ENCODE assay signal across 1 cellular context in the genomic region with DNA sequence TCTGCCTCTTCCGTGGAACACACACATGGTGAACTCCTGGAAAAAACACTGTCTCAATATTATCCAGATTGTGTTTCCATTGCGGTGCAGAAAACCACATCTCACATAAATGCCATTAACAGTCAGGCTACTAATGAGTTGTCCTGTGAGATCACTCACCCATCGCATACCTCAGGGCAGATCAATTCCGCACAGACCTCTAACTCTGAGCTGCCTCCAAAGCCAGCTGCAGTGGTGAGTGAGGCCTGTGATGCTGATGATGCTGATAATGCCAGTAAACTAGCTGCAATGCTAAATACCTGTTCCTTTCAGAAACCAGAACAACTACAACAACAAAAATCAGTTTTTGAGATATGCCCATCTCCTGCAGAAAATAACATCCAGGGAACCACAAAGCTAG.
TF ChIP-seq lines count a peak whose summit lies in the region.

No MANE protein-coding gene starts in this region.

TF ChIP-seq in WTC11, 78 proteins besides CTCF, POLR2A, EP300 and RAD21 (continued from another document):
- TF ChIP-seq CDX4 (CRISPR knock-in tag; IDR thresholded peaks at IDR 0.05; ENCODE audit: borderline replicate concordance) (no peak), NR1H2 (CRISPR knock-in tag; IDR thresholded peaks at IDR 0.05) (no peak), TEAD4 (CRISPR knock-in tag; IDR thresholded peaks at IDR 0.05) (no peak), KAT7 (CRISPR knock-in tag; IDR thresholded peaks at IDR 0.05; ENCODE audit: borderline replicate concordance) (no peak), ZBTB21 (CRISPR knock-in tag; IDR thresholded peaks at IDR 0.05; ENCODE audit: borderline replicate concordance) (no peak), GTF2I (CRISPR knock-in tag; conservative IDR thresholded peaks at IDR 0.05) (no peak), MLX (CRISPR knock-in tag; IDR thresholded peaks at IDR 0.05) (no peak)
- TF ChIP-seq, protein P1, sequence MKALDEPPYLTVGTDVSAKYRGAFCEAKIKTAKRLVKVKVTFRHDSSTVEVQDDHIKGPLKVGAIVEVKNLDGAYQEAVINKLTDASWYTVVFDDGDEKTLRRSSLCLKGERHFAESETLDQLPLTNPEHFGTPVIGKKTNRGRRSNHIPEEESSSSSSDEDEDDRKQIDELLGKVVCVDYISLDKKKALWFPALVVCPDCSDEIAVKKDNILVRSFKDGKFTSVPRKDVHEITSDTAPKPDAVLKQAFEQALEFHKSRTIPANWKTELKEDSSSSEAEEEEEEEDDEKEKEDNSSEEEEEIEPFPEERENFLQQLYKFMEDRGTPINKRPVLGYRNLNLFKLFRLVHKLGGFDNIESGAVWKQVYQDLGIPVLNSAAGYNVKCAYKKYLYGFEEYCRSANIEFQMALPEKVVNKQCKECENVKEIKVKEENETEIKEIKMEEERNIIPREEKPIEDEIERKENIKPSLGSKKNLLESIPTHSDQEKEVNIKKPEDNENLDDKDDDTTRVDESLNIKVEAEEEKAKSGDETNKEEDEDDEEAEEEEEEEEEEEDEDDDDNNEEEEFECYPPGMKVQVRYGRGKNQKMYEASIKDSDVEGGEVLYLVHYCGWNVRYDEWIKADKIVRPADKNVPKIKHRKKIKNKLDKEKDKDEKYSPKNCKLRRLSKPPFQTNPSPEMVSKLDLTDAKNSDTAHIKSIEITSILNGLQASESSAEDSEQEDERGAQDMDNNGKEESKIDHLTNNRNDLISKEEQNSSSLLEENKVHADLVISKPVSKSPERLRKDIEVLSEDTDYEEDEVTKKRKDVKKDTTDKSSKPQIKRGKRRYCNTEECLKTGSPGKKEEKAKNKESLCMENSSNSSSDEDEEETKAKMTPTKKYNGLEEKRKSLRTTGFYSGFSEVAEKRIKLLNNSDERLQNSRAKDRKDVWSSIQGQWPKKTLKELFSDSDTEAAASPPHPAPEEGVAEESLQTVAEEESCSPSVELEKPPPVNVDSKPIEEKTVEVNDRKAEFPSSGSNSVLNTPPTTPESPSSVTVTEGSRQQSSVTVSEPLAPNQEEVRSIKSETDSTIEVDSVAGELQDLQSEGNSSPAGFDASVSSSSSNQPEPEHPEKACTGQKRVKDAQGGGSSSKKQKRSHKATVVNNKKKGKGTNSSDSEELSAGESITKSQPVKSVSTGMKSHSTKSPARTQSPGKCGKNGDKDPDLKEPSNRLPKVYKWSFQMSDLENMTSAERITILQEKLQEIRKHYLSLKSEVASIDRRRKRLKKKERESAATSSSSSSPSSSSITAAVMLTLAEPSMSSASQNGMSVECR (CRISPR knock-in tag; IDR thresholded peaks at IDR 0.05; ENCODE audit: borderline replicate concordance), result no peak
- TF ChIP-seq, protein P2, sequence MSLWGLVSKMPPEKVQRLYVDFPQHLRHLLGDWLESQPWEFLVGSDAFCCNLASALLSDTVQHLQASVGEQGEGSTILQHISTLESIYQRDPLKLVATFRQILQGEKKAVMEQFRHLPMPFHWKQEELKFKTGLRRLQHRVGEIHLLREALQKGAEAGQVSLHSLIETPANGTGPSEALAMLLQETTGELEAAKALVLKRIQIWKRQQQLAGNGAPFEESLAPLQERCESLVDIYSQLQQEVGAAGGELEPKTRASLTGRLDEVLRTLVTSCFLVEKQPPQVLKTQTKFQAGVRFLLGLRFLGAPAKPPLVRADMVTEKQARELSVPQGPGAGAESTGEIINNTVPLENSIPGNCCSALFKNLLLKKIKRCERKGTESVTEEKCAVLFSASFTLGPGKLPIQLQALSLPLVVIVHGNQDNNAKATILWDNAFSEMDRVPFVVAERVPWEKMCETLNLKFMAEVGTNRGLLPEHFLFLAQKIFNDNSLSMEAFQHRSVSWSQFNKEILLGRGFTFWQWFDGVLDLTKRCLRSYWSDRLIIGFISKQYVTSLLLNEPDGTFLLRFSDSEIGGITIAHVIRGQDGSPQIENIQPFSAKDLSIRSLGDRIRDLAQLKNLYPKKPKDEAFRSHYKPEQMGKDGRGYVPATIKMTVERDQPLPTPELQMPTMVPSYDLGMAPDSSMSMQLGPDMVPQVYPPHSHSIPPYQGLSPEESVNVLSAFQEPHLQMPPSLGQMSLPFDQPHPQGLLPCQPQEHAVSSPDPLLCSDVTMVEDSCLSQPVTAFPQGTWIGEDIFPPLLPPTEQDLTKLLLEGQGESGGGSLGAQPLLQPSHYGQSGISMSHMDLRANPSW (CRISPR knock-in tag; conservative IDR thresholded peaks at IDR 0.05; ENCODE audit: low read depth), result no peak
- TF ChIP-seq, protein P3, sequence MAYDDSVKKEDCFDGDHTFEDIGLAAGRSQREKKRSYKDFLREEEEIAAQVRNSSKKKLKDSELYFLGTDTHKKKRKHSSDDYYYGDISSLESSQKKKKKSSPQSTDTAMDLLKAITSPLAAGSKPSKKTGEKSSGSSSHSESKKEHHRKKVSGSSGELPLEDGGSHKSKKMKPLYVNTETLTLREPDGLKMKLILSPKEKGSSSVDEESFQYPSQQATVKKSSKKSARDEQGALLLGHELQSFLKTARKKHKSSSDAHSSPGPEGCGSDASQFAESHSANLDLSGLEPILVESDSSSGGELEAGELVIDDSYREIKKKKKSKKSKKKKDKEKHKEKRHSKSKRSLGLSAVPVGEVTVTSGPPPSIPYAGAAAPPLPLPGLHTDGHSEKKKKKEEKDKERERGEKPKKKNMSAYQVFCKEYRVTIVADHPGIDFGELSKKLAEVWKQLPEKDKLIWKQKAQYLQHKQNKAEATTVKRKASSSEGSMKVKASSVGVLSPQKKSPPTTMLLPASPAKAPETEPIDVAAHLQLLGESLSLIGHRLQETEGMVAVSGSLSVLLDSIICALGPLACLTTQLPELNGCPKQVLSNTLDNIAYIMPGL (CRISPR knock-in tag; IDR thresholded peaks at IDR 0.05), result no peak
- TF ChIP-seq, protein P4, sequence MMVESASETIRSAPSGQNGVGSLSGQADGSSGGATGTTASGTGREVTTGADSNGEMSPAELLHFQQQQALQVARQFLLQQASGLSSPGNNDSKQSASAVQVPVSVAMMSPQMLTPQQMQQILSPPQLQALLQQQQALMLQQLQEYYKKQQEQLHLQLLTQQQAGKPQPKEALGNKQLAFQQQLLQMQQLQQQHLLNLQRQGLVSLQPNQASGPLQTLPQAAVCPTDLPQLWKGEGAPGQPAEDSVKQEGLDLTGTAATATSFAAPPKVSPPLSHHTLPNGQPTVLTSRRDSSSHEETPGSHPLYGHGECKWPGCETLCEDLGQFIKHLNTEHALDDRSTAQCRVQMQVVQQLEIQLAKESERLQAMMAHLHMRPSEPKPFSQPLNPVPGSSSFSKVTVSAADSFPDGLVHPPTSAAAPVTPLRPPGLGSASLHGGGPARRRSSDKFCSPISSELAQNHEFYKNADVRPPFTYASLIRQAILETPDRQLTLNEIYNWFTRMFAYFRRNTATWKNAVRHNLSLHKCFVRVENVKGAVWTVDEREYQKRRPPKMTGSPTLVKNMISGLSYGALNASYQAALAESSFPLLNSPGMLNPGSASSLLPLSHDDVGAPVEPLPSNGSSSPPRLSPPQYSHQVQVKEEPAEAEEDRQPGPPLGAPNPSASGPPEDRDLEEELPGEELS (CRISPR knock-in tag; IDR thresholded peaks at IDR 0.05), result no peak
